15 cellular contexts compared by ENCODE assay signal in the genomic region with DNA sequence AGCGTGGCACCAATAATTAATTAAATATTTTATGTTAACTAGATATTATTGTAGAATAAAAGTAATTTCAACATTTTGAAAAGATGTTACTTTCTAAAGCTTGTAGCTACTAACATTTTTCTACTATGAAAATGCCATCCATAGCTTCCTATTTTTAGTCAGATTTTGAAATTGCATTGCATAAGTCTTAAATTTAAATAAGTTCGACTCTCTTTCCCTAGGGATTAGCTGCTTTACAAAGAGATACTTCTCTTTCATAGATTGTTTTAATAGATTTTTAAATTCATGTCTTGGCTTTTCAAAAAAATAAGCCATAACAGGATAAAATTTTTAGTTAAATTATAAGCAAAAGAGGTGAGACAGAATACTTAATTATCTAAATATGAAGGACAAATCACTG.
A peak's percentile ranks its signal among the peaks of the same experiment; 100 is the strongest.
DNase-seq lines count a peak whose midpoint lies in the region; ATAC-seq and TF ChIP-seq lines count a peak whose summit lies in the region.
"Had no signal": no experiment of that assay in that cellular context is flagged by ENCODE, and none has a peak within 500 bp of the region (broad histone marks: within the 10 kb centered on the region; RNA-seq: fewer than 3 reads in every experiment).

No MANE protein-coding gene starts in this region.

- no peaks in the 10 kb centered on the region for H3K36me3 Mint-ChIP-seq in T-helper 17 cell (ENCODE audit: low read depth)
- H3K36me3 Mint-ChIP-seq in activated T-cell treated with anti-CD3 and anti-CD28 coated beads, Interleukin-2, amount 50 U/mL, for 72 hours (ENCODE audit: insufficient read depth in 2 of 2): no peaks in the 10 kb centered on the region
- H3K36me3 Mint-ChIP-seq: CD14-positive monocyte; CD8-positive, alpha-beta T cell had no signal

- TF ChIP-seq CTCF in AG10803 (conservative IDR thresholded peaks at IDR 0.05; ENCODE audit: low read length): no peak

- H3K27me3 ChIP-seq in GM23248 (replicated peaks; ENCODE audit: insufficient read depth) (no peaks in the 10 kb centered on the region), adipocyte (replicated peaks; ENCODE audit: control insufficient read depth, insufficient read depth, low read length) (no peaks in the 10 kb centered on the region)

- H3K36me3 ChIP-seq in GM23248 (ENCODE audit: low read depth) (no peaks in the 10 kb centered on the region), SK-N-MC (ENCODE audit: insufficient read depth, low read length) (no peaks in the 10 kb centered on the region), adipocyte (ENCODE audit: control insufficient read depth, insufficient read depth, low read length, severe bottlenecking) (no peaks in the 10 kb centered on the region)

- H4K20me1 ChIP-seq in GM23248 (ENCODE audit: insufficient read depth): no peaks in the 10 kb centered on the region

- H3K9me3 ChIP-seq in GM23248 (ENCODE audit: low read depth) (no peaks in the 10 kb centered on the region), SK-N-MC (ENCODE audit: low read depth, low read length) (no peaks in the 10 kb centered on the region), adipocyte (ENCODE audit: control insufficient read depth, low read length) (no peaks in the 10 kb centered on the region), T-helper 17 cell (ENCODE audit: control insufficient read depth, low read length, poor library complexity, severe bottlenecking) (no peaks in the 10 kb centered on the region)

- in situ Hi-C loops in GM23248 (cut with MboI): no loop called here

- DNase-seq in AG10803 (ENCODE audit: low read depth) (peak; percentile 17), GM23248 (peak; percentile 49), SK-N-MC (ENCODE audit: low read depth, low spot score) (peak; percentile 61), adipocyte (ENCODE audit: low read depth) (peak; percentile 79), T-helper 17 cell (no peak), left cardiac atrium (no peak)
- DNase-seq in activated T-cell treated with anti-CD3 and anti-CD28 coated beads, Interleukin-2, amount 50 U/mL, for 72 hours: no peak
- DNase-seq: CD8-positive, alpha-beta T cell; COR-L47; DND-41; GDM1; HCEC 1CT; HFFc6 had no signal

- no peak overlapping the region for H3K27ac Mint-ChIP-seq in T-helper 17 cell
- H3K27ac Mint-ChIP-seq in activated T-cell treated with anti-CD3 and anti-CD28 coated beads, Interleukin-2, amount 50 U/mL, for 72 hours: no peak overlapping the region
- H3K27ac Mint-ChIP-seq: CD14-positive monocyte; CD8-positive, alpha-beta T cell; HFFc6 had no signal

- H3K4me1 ChIP-seq in GM23248 (ENCODE audit: insufficient read depth) (peaks cover 29% of the 10 kb centered on the region), adipocyte (ENCODE audit: control insufficient read depth, insufficient read depth, low read length) (peaks cover 15% of the 10 kb centered on the region)

- H3K4me2 ChIP-seq in GM23248 (ENCODE audit: unreplicated experiment): peak overlapping the region; percentile 64

- ATAC-seq in T-helper 17 cell: no peak
- ATAC-seq in left cardiac atrium: no peak
- no peak for ATAC-seq in activated T-cell treated with anti-CD3 and anti-CD28 coated beads, Interleukin-2, amount 50 U/mL, for 72 hours (replicated peaks in 1 of 2)
- ATAC-seq: CD8-positive, alpha-beta T cell; HepG2 had no signal

- peaks cover 2% of the 10 kb centered on the region in 2 donors for H3K9me3 Mint-ChIP-seq in activated T-cell treated with anti-CD3 and anti-CD28 coated beads, Interleukin-2, amount 50 U/mL, for 72 hours
- H3K9me3 Mint-ChIP-seq: HFFc6 had no signal

- H3K27ac ChIP-seq in GM23248 (no peak overlapping the region), SK-N-MC (peak overlapping the region; percentile 51)

- H3K9ac ChIP-seq in GM23248 (no peak overlapping the region), SK-N-MC (ENCODE audit: insufficient read length) (no peak overlapping the region), adipocyte (ENCODE audit: low read length) (peak overlapping the region; percentile 40)

- H3K4me3 Mint-ChIP-seq in T-helper 17 cell: no peak overlapping the region
- H3K4me3 Mint-ChIP-seq in activated T-cell treated with anti-CD3 and anti-CD28 coated beads, Interleukin-2, amount 50 U/mL, for 72 hours: no peak overlapping the region
- H3K4me3 Mint-ChIP-seq: CD14-positive monocyte; CD8-positive, alpha-beta T cell; HFFc6 had no signal

- H3K4me3 ChIP-seq in AG10803 (ENCODE audit: low read length) (no peak overlapping the region), GM23248 (no peak overlapping the region), SK-N-MC (peak overlapping the region; percentile 21; the same call in 1 of the 2 replicates), adipocyte (ENCODE audit: low read length) (peak overlapping the region; percentile 48)

- intact Hi-C loops in left cardiac atrium (cut with DNase I): no loop called here

- H3K9me2 ChIP-seq in GM23248 (ENCODE audit: insufficient read depth): no peaks in the 10 kb centered on the region

- H3K27me3 Mint-ChIP-seq in T-helper 17 cell: no peaks in the 10 kb centered on the region
- H3K27me3 Mint-ChIP-seq in activated T-cell treated with anti-CD3 and anti-CD28 coated beads, Interleukin-2, amount 50 U/mL, for 72 hours (ENCODE audit: low read depth): no peaks in the 10 kb centered on the region

- peak overlapping the region; percentile 41; the same call in 1 of the 2 replicates for H2AFZ ChIP-seq in GM23248

- WGBS in GM23248 (ENCODE audit: low coverage in 1 of 2, low lambda C conversion rate in 2 of 2, missing lambda C conversion rate in 2 of 2), 2 experiments: 28 to 29% methylated on average over 2 of the region's 2 CpGs

- no peaks in the 10 kb centered on the region for H3K4me1 Mint-ChIP-seq in T-helper 17 cell
- H3K4me1 Mint-ChIP-seq in activated T-cell treated with anti-CD3 and anti-CD28 coated beads, Interleukin-2, amount 50 U/mL, for 72 hours (ENCODE audit: low read depth): no peaks in the 10 kb centered on the region
- H3K4me1 Mint-ChIP-seq: CD14-positive monocyte had no signal

- no peaks in the 10 kb centered on the region for H3K79me2 ChIP-seq in GM23248 (ENCODE audit: insufficient read depth)

- peaks cover 14% of the 10 kb centered on the region; the same call in 1 of the 2 replicates for H3F3A ChIP-seq in GM23248 (ENCODE audit: insufficient read depth)

Comparison
In these comparisons a context has a peak if more than half of its experiments do, and no peak if none do; other contexts are left out.
1. DNase-seq: peak in AG10803 (single experiment), GM23248 (single experiment), SK-N-MC (single experiment) and adipocyte (single experiment); none in T-helper 17 cell (0 of 3), left cardiac atrium (single experiment) and activated T-cell treated with anti-CD3 and anti-CD28 coated beads, Interleukin-2, amount 50 U/mL, for 72 hours (0 of 2).
2. H3K4me3 ChIP-seq: peak in SK-N-MC (single experiment) and adipocyte (single experiment); none in AG10803 (single experiment) and GM23248 (single experiment).